In genomic region chr5:151719228-151719861, GRCh38 we compare ENCODE assay signal across 8 cellular contexts. TPM values are rescaled to one million over a fixed set of nuclear protein-coding genes. Genes with fewer than 3 reads are reported as not detected.
DNase-seq lines count a peak whose midpoint lies in the region; ATAC-seq, FAIRE-seq and TF ChIP-seq lines count a peak whose summit lies in the region.

No MANE protein-coding gene starts in this region.

- FAIRE-seq in GM12891 (lab: Jason Lieb, UNC) (peak; percentile 76), frontal cortex (lab: Jason Lieb, UNC) (no peak)

- DNase-seq in GM12891 (ENCODE audit: insufficient read length, low spot score) (no peak), right atrium auricular region (ENCODE audit: low spot score) (no peak), type B pancreatic cell (ENCODE audit: extremely low spot score, unreplicated experiment) (no peak), NCI-H187 treated with DMSO at 0.1 percent for 48 hours (lab: John Stamatoyannopoulos, UW) (no peak), frontal cortex (ENCODE audit: low spot score in 2 of 2) (no peak)

- TF ChIP-seq CTCF in 22Rv1 (IDR thresholded peaks at IDR 0.05) (peak; percentile 77), VCaP (conservative IDR thresholded peaks at IDR 0.05) (peak; percentile 60), right atrium auricular region (IDR thresholded peaks at IDR 0.05) (peak; percentile 46 to 69), type B pancreatic cell (conservative IDR thresholded peaks at IDR 0.05) (peak; percentile 65)

- peaks cover 4% of the 10 kb centered on the region for H3K4me1 Mint-ChIP-seq in type B pancreatic cell (ENCODE audit: unreplicated experiment)

- no peak overlapping the region for H3K4me3 Mint-ChIP-seq in type B pancreatic cell

- no peak for ATAC-seq in HG03565 (IDR thresholded peaks at IDR 0.05; ENCODE audit: unreplicated experiment)

- H3K9me3 Mint-ChIP-seq in type B pancreatic cell = no peaks in the 10 kb centered on the region

- no peaks in the 10 kb centered on the region for H3K36me3 Mint-ChIP-seq in type B pancreatic cell

- H3K4me3 ChIP-seq in right atrium auricular region = no peak overlapping the region

- no peak overlapping the region for H3K27ac Mint-ChIP-seq in type B pancreatic cell

- no peaks in the 10 kb centered on the region for H3K27me3 ChIP-seq in right atrium auricular region

- no peak for TF ChIP-seq POLR2A in GM12891 (IDR thresholded peaks at IDR 0.05; ENCODE audit: low read depth, low read length)

- H3K4me1 ChIP-seq in right atrium auricular region = peaks cover 0 to 15% of the 10 kb centered on the region in 2 donors

- H3K27me3 Mint-ChIP-seq in type B pancreatic cell = no peaks in the 10 kb centered on the region

- no peak overlapping the region for H3K27ac ChIP-seq in 22Rv1
- H3K27ac ChIP-seq in VCaP = no peak overlapping the region
- peak overlapping the region; percentile 33 to 66 for H3K27ac ChIP-seq in right atrium auricular region

- no peaks in the 10 kb centered on the region for H3K9me3 ChIP-seq in right atrium auricular region

- no peaks in the 10 kb centered on the region for H3K36me3 ChIP-seq in right atrium auricular region

TF ChIP-seq in GM12891, 5 proteins besides CTCF, POLR2A, EP300 and RAD21:
- no peak for TF ChIP-seq POLR2AphosphoS5 (IDR thresholded peaks at IDR 0.05; ENCODE audit: low read depth, low read length)
- no peak for TF ChIP-seq PAX5 (IDR thresholded peaks at IDR 0.05; ENCODE audit: insufficient read depth, low read length, severe bottlenecking)
- TF ChIP-seq POU2F2 (IDR thresholded peaks at IDR 0.05; ENCODE audit: low read depth, low read length) = no peak
- TF ChIP-seq TAF1 (IDR thresholded peaks at IDR 0.05; ENCODE audit: low read depth, low read length) = no peak
- TF ChIP-seq SPI1 (IDR thresholded peaks at IDR 0.05; ENCODE audit: low read depth, low read length) = no peak

RNA-seq across cellular contexts. Expression of gene SPARC, which starts 32.6 kb away (rescaled TPM):
- polyA plus RNA-seq in GM12891 (2012; ENCODE audit: low read depth, missing spikeins) = 51.5 TPM
- total RNA-seq in right atrium auricular region = 100 to 1,000 TPM; 292 to 567 TPM
- total RNA-seq in type B pancreatic cell (ENCODE audit: low replicate concordance) = 454 and 973 TPM in 2 replicates
- 74.6 TPM for total RNA-seq in frontal cortex

RNA-seq across cellular contexts. Expression of gene ATOX1, which starts 39.1 kb away (rescaled TPM):
- 200 TPM for polyA plus RNA-seq in GM12891 (2012; ENCODE audit: low read depth, missing spikeins)
- total RNA-seq in right atrium auricular region = 10 to 100 TPM; 64.6 to 84.5 TPM
- 81.0 and 110 TPM in 2 replicates for total RNA-seq in type B pancreatic cell (ENCODE audit: low replicate concordance)
- 25.3 TPM for total RNA-seq in frontal cortex

RNA-seq across cellular contexts. Expression of gene G3BP1, which starts 52.4 kb away (rescaled TPM):
- 62.8 TPM for polyA plus RNA-seq in GM12891 (2012; ENCODE audit: low read depth, missing spikeins)
- 10 to 100 TPM; 57.1 to 60.9 TPM for total RNA-seq in right atrium auricular region
- 218 and 241 TPM in 2 replicates for total RNA-seq in type B pancreatic cell (ENCODE audit: low replicate concordance)
- total RNA-seq in frontal cortex = 60.7 TPM

Comparison
In these comparisons a context has a peak if more than half of its experiments do, and no peak if none do; other contexts are left out.
1. H3K27ac ChIP-seq: peak in right atrium auricular region (2 of 2); none in 22Rv1 (single experiment) and VCaP (single experiment).
2. Peak in every context shown above with its lines, with median percentiles within 50 percentile points of each other: CTCF ChIP-seq.